In genomic region chr11:57131080-57131790, GRCh38 we compare ENCODE assay signal across 8 cellular contexts. TPM values are rescaled to one million over a fixed set of nuclear protein-coding genes. Genes with fewer than 3 reads are reported as not detected.
A peak's percentile ranks its signal among the peaks of the same experiment; 100 is the strongest.
DNase-seq lines count a peak whose midpoint lies in the region; ATAC-seq and TF ChIP-seq lines count a peak whose summit lies in the region.

No MANE protein-coding gene starts in this region.

- no peak for TF ChIP-seq POLR2A in right lobe of liver (IDR thresholded peaks at IDR 0.05)

- no peak overlapping the region for H3K4me3 ChIP-seq in right lobe of liver

- no peak overlapping the region for H3K27ac Mint-ChIP-seq in MCF 10A (ENCODE audit: low read depth, unreplicated experiment)
- no peak overlapping the region for H3K27ac Mint-ChIP-seq in CD4-positive, alpha-beta T cell

- H3K4me1 Mint-ChIP-seq in MCF 10A (ENCODE audit: insufficient read depth, unreplicated experiment) = peaks cover 11% of the 10 kb centered on the region
- no peaks in the 10 kb centered on the region for H3K4me1 Mint-ChIP-seq in CD4-positive, alpha-beta T cell (ENCODE audit: low read depth)

- peak; percentile 83 for TF ChIP-seq RAD21 in Ishikawa (IDR thresholded peaks at IDR 0.05; ENCODE audit: low read depth)

- H3K27me3 Mint-ChIP-seq in MCF 10A (ENCODE audit: insufficient read depth, unreplicated experiment) = no peaks in the 10 kb centered on the region
- peaks cover 36% of the 10 kb centered on the region for H3K27me3 Mint-ChIP-seq in CD4-positive, alpha-beta T cell

- POLR2A ChIA-PET in MCF 10A (lab: Yijun Ruan, JAX) = interaction anchor here (0.7 to 1.5 kb wide), 2 partner anchors 118 to 173 kb away, joined by 3 to 5 read pairs; no protein-coding TSS in a partner anchor
- POLR2A ChIA-PET in CD4-positive, alpha-beta T cell (lab: Charles Lee) = no interaction called here

- DNase-seq in Ammon's horn (ENCODE audit: low spot score) = peak; percentile 35
- peak; percentile 57 for DNase-seq in MCF 10A (ENCODE audit: unreplicated experiment)
- DNase-seq in right lobe of liver = peak; percentile 58 to 73 (median 63)
- no peak for DNase-seq in CD4-positive, alpha-beta T cell
- no peak for DNase-seq in stimulated activated naive CD4-positive, alpha-beta T cell treated with Interleukin-2 at 50 U/mL for 16 hours (lab: John Stamatoyannopoulos, UW)

- H3K9me3 Mint-ChIP-seq in MCF 10A (ENCODE audit: unreplicated experiment) = no peaks in the 10 kb centered on the region
- H3K9me3 Mint-ChIP-seq in CD4-positive, alpha-beta T cell = no peaks in the 10 kb centered on the region

- CTCF ChIA-PET in MCF 10A (lab: Yijun Ruan, JAX) = interaction anchor here (0.6 to 25.4 kb wide), 15 partner anchors 10 to 294 kb away, joined by 3 to 324 read pairs (median 4); no protein-coding TSS in a partner anchor
- CTCF ChIA-PET in CD4-positive, alpha-beta T cell (lab: Charles Lee) = no interaction called here

- no peak for TF ChIP-seq EP300 in Ishikawa (IDR thresholded peaks at IDR 0.05; ENCODE audit: borderline replicate concordance)

- no peaks in the 10 kb centered on the region for H3K4me1 ChIP-seq in right lobe of liver

- H3K27ac ChIP-seq in right lobe of liver = no peak overlapping the region
- H3K27ac ChIP-seq in CD4-positive, alpha-beta T cell (ENCODE audit: low read depth, low read length) = no peak overlapping the region

- no TSS peak for BruUV-seq in MCF 10A (replicated peaks; lab: Mats Ljungman, UMichigan)

- WGBS in right lobe of liver (ENCODE audit: insufficient coverage, low coverage, low lambda C conversion rate, missing lambda C conversion rate) = 54% methylated on average over 8 of the region's 8 CpGs

- H3K36me3 Mint-ChIP-seq in MCF 10A (ENCODE audit: insufficient read depth, unreplicated experiment) = no peaks in the 10 kb centered on the region
- no peaks in the 10 kb centered on the region for H3K36me3 Mint-ChIP-seq in CD4-positive, alpha-beta T cell (ENCODE audit: low read depth)

- no peaks in the 10 kb centered on the region for H3K27me3 ChIP-seq in right lobe of liver
- H3K27me3 ChIP-seq in CD4-positive, alpha-beta T cell (ENCODE audit: control insufficient read depth, insufficient read depth, low read length) = no peaks in the 10 kb centered on the region

- no peak overlapping the region for H3K4me3 Mint-ChIP-seq in MCF 10A (ENCODE audit: unreplicated experiment)
- H3K4me3 Mint-ChIP-seq in CD4-positive, alpha-beta T cell = no peak overlapping the region

- ATAC-seq in right lobe of liver = peak; percentile 96 to 100 (median 98)
- ATAC-seq in CD4-positive, alpha-beta T cell (ENCODE audit: poor library complexity) = no peak
- no peak for ATAC-seq in GM19324 (IDR thresholded peaks at IDR 0.05; ENCODE audit: low FRiP score, unreplicated experiment)
- ATAC-seq in HG03521 (IDR thresholded peaks at IDR 0.05; ENCODE audit: unreplicated experiment) = no peak

- intact Hi-C loops in MCF 10A (cut with micrococcal nuclease) (loop anchor here (1.0 kb wide), 3 partner anchors 118 to 290 kb away; no protein-coding TSS in a partner anchor), right lobe of liver (cut with DNase I) (loop anchor here in 1 of 2 donors (5.0 kb wide), 1 partner anchor 116 kb away; no protein-coding TSS in a partner anchor)
- intact Hi-C loops in CD4-positive, alpha-beta T cell (cut with DNase I, micrococcal nuclease) = no loop called here

- H3K36me3 ChIP-seq in right lobe of liver = no peaks in the 10 kb centered on the region

- H3K9me3 ChIP-seq in right lobe of liver = no peaks in the 10 kb centered on the region
- H3K9me3 ChIP-seq in CD4-positive, alpha-beta T cell (ENCODE audit: control insufficient read depth, low read length) = no peaks in the 10 kb centered on the region

- TF ChIP-seq CTCF in MCF 10A (IDR thresholded peaks at IDR 0.05; ENCODE audit: unreplicated experiment) (peak; percentile 58), right lobe of liver (IDR thresholded peaks at IDR 0.05) (peak; percentile 71 to 93 (median 83))
- TF ChIP-seq CTCF in CD4-positive, alpha-beta T cell (IDR thresholded peaks at IDR 0.05) = no peak

TF ChIP-seq in Ishikawa, 13 proteins besides CTCF, POLR2A, EP300 and RAD21:
- TF ChIP-seq USF1 (IDR thresholded peaks at IDR 0.05) = no peak
- no peak for TF ChIP-seq CREB1 (IDR thresholded peaks at IDR 0.05; ENCODE audit: low read depth)
- no peak for TF ChIP-seq MAX (IDR thresholded peaks at IDR 0.05)
- TF ChIP-seq TEAD4 (IDR thresholded peaks at IDR 0.05) = no peak
- TF ChIP-seq FOXM1 (IDR thresholded peaks at IDR 0.05; ENCODE audit: borderline replicate concordance, low read depth) = no peak
- no peak for TF ChIP-seq NFIC (IDR thresholded peaks at IDR 0.05)
- TF ChIP-seq CEBPB (IDR thresholded peaks at IDR 0.05) = no peak
- TF ChIP-seq EGR1 (IDR thresholded peaks at IDR 0.05) = no peak
- TF ChIP-seq TAF1 (IDR thresholded peaks at IDR 0.05; ENCODE audit: low read depth) = no peak
- TF ChIP-seq TCF12 (IDR thresholded peaks at IDR 0.05; ENCODE audit: low read depth) = no peak
- TF ChIP-seq REST (IDR thresholded peaks at IDR 0.05; ENCODE audit: low read depth) = no peak
- no peak for TF ChIP-seq YY1 (IDR thresholded peaks at IDR 0.05; ENCODE audit: low read depth)
- TF ChIP-seq ZBTB7A (IDR thresholded peaks at IDR 0.05; ENCODE audit: low read depth) = no peak

RNA-seq across cellular contexts. Expression of gene LRRC55, which starts 50.5 kb away (rescaled TPM):
- total RNA-seq in MCF 10A (2022) = not detected in 2 replicates
- total RNA-seq in right lobe of liver = under 1 TPM in 5 of 6 experiments, not detected in 1; 0.06 to 0.71 (median 0.13) TPM
- not detected for total RNA-seq in CD4-positive, alpha-beta T cell

Comparison
In these comparisons a context has a peak if more than half of its experiments do, and no peak if none do; other contexts are left out.
1. DNase-seq: peak in Ammon's horn (single experiment), MCF 10A (single experiment) and right lobe of liver (3 of 3); none in CD4-positive, alpha-beta T cell (0 of 10) and stimulated activated naive CD4-positive, alpha-beta T cell treated with Interleukin-2 at 50 U/mL for 16 hours (single experiment).
2. ATAC-seq: peak in right lobe of liver (4 of 4); none in CD4-positive, alpha-beta T cell (single experiment), GM19324 (single experiment) and HG03521 (single experiment).